In genomic region chr1:113073457-113073950, GRCh38 we compare ENCODE assay signal across 8 cellular contexts. TPM values are rescaled to one million over a fixed set of nuclear protein-coding genes. Genes with fewer than 3 reads are reported as not detected.
A peak's percentile ranks its signal among the peaks of the same experiment; 100 is the strongest.
DNase-seq lines count a peak whose midpoint lies in the region; ATAC-seq and TF ChIP-seq lines count a peak whose summit lies in the region.

No MANE protein-coding gene starts in this region.

- no peak for TF ChIP-seq RAD21 in neural cell (conservative IDR thresholded peaks at IDR 0.05)

- H3K27ac ChIP-seq in neural cell (ENCODE audit: low read length), result peak overlapping the region; percentile 92

- TF ChIP-seq EP300 in neural cell (conservative IDR thresholded peaks at IDR 0.05; ENCODE audit: poor library complexity, severe bottlenecking), result no peak

- H3K9ac ChIP-seq in neural cell (ENCODE audit: low read length), result peak overlapping the region; percentile 88

- no peaks in the 10 kb centered on the region for H4K20me1 ChIP-seq in neural cell (ENCODE audit: insufficient read depth)

- H3K27me3 ChIP-seq in BJ (ENCODE audit: control insufficient read depth, insufficient read depth, low read length) (no peaks in the 10 kb centered on the region), neural cell (ENCODE audit: insufficient read depth, low read depth, low read length) (no peaks in the 10 kb centered on the region)

- H3K36me3 Mint-ChIP-seq in T-cell, result peaks cover 7% of the 10 kb centered on the region

- TF ChIP-seq CTCF in BJ (IDR thresholded peaks at IDR 0.05; ENCODE audit: insufficient read depth, low read depth, low read length) (peak; percentile 71), fibroblast of mammary gland (conservative IDR thresholded peaks at IDR 0.05; ENCODE audit: control insufficient read depth, insufficient read depth, low read depth, low read length) (peak; percentile 38), neural cell (IDR thresholded peaks at IDR 0.05; ENCODE audit: poor library complexity, severe bottlenecking) (peak; percentile 2)

- CTCF ChIA-PET in BJ (lab: Yijun Ruan, JAX) (interaction anchor here (0.6 to 3.6 kb wide), 52 partner anchors 9 to 856 kb away, joined by 3 to 69 read pairs (median 4); partner anchors contain the start of genes HIPK1 and PPM1J), T-cell (lab: Charles Lee) (interaction anchor here (0.5 to 3.0 kb wide), 32 partner anchors 13 to 857 kb away, joined by 3 to 22 read pairs (median 5); partner anchors contain the start of genes PPM1J (in 2 of the 2), MAGI3 (in 1 of the 2), MOV10 (in 1 of the 2) and RSBN1 (in 1 of the 2))

- H3F3A ChIP-seq in neural cell (ENCODE audit: insufficient read depth, low read length, poor library complexity, severe bottlenecking), result no peaks in the 10 kb centered on the region

- peak overlapping the region; percentile 92 to 97 for H3K27ac Mint-ChIP-seq in T-cell

- H3K4me1 Mint-ChIP-seq in T-cell, result peaks cover 34 to 42% (median 37%) of the 10 kb centered on the region in 3 donors

- no peaks in the 10 kb centered on the region for H3K27me3 Mint-ChIP-seq in T-cell

- no peaks in the 10 kb centered on the region for H3K9me2 ChIP-seq in neural cell (ENCODE audit: insufficient read depth, low read length)

- H3K4me3 Mint-ChIP-seq in T-cell, result peak overlapping the region; percentile 97 to 99 (median 97)

- peak; percentile 10 for ATAC-seq in GM18861 (IDR thresholded peaks at IDR 0.05; ENCODE audit: unreplicated experiment)
- ATAC-seq in HG03095 (IDR thresholded peaks at IDR 0.05; ENCODE audit: unreplicated experiment), result peak; percentile 25
- ATAC-seq in T-cell (replicated peaks in 1 of 4), result peak; percentile 1 to 6 (median 3)

- POLR2A ChIA-PET in BJ (lab: Charles Lee) (interaction anchor here (1.0 kb wide), 1 partner anchor 17 kb away, joined by 3 read pairs; no protein-coding TSS in a partner anchor), T-cell (lab: Charles Lee) (interaction anchor here in 1 of 2 donors (0.6 kb wide), 1 partner anchor 527 kb away, joined by 3 read pairs; no protein-coding TSS in a partner anchor)

- peak overlapping the region; percentile 69 for H3K4me3 ChIP-seq in BJ (ENCODE audit: low read depth, low read length)
- H3K4me3 ChIP-seq in fibroblast of mammary gland (ENCODE audit: control insufficient read depth, low read depth, low read length), result peak overlapping the region; percentile 96
- H3K4me3 ChIP-seq in neural cell (ENCODE audit: low read length), result peak overlapping the region; percentile 78

- H3K9me3 ChIP-seq in neural cell (ENCODE audit: low read length), result no peaks in the 10 kb centered on the region

- DNase-seq in BJ (ENCODE audit: low read depth), result no peak
- no peak for DNase-seq in T-cell
- peak; percentile 60 for DNase-seq in fibroblast of mammary gland (ENCODE audit: low read depth)
- no peak for DNase-seq in NCI-H2171 (lab: John Stamatoyannopoulos, UW)
- no peak for DNase-seq in activated CD8-positive, alpha-beta memory T cell treated with anti-CD3 and anti-CD28 coated beads, Interleukin-2, amount 50 U/mL, for 48 hours

- peaks cover 23% of the 10 kb centered on the region for H3K79me2 ChIP-seq in neural cell (replicated peaks; ENCODE audit: insufficient read depth, low read length)

- H3K36me3 ChIP-seq in BJ (ENCODE audit: control insufficient read depth, insufficient read depth, low read length) (no peaks in the 10 kb centered on the region), neural cell (ENCODE audit: insufficient read depth, low read length) (no peaks in the 10 kb centered on the region)

- H3K4me2 ChIP-seq in neural cell (ENCODE audit: low read length), result peak overlapping the region; percentile 92

- peak overlapping the region; percentile 86 for H2AFZ ChIP-seq in neural cell (ENCODE audit: low read depth, low read length)

- H3K9me3 Mint-ChIP-seq in T-cell, result no peaks in the 10 kb centered on the region

TF ChIP-seq in neural cell, 6 proteins besides CTCF, POLR2A, EP300 and RAD21:
- TF ChIP-seq MXI1 (conservative IDR thresholded peaks at IDR 0.05; ENCODE audit: poor library complexity, severe bottlenecking) (peak; percentile 2), EZH2 (IDR thresholded peaks at IDR 0.05; ENCODE audit: borderline replicate concordance, insufficient read depth, low read length, poor library complexity, severe bottlenecking) (no peak), TAF1 (IDR thresholded peaks at IDR 0.05; ENCODE audit: low read depth) (peak; percentile 5), POLR2AphosphoS5 (IDR thresholded peaks at IDR 0.05) (no peak), SMC3 (conservative IDR thresholded peaks at IDR 0.05; ENCODE audit: poor library complexity) (no peak), REST (IDR thresholded peaks at IDR 0.05; ENCODE audit: borderline replicate concordance) (peak; percentile 10)

RNA-seq across cellular contexts. Expression of gene LRIG2, which starts 0.5 kb away (rescaled TPM):
- polyA plus RNA-seq in BJ (2011; rRNA removed) (5.3 and 7.1 TPM in 2 replicates), neural cell (10.9 and 11.1 TPM in 2 replicates)
- polyA minus RNA-seq in BJ (2011; rRNA and poly(A)+ RNA removed), result 13.6 and 18.2 TPM in 2 replicates
- total RNA-seq in T-cell, result 10 to 100 TPM; 19.5 to 25.4 (median 20.4) TPM
- polyA minus RNA-seq in neural cell, result 49.9 and 59.2 TPM in 2 replicates

Comparison
In these comparisons a context has a peak if more than half of its experiments do, and no peak if none do; other contexts are left out.
1. CTCF ChIP-seq: peak in every context shown above with its lines; median percentile 71 in BJ; 38 in fibroblast of mammary gland; 2 in neural cell.